19 cellular contexts compared by ENCODE assay signal in the genomic region with DNA sequence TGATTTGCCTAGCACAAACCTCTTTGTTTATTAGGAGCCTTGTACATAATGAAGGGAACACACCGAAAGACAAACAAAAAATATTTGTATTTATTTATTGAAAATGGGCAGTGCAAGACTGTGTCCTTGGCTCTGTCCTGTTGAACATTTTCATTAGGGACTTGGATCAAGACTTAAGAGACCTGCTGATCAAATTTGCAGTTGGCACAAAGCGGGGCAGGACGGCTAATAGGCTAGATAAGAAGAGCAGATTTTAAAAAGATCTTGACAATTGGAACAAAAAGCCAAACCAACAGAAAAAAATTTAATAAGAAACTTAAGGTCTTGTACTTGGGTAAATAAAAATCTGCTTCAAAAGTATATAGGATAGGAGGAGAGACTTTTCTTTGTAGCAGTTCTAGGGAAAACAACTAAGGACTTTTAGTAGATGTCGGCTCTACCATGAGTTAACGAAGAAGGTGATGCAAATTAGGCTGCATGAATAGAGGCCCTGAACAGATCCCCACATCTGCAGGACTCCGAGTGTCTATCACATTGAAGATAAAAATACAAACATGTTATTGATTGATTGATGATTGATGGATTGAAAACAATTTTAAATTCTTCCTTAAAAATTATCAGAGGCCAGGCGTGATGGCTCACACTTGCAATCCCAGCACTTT.
A peak's percentile ranks its signal among the peaks of the same experiment; 100 is the strongest.
DNase-seq lines count a peak whose midpoint lies in the region; ATAC-seq, FAIRE-seq and TF ChIP-seq lines count a peak whose summit lies in the region.
"Had no signal": no experiment of that assay in that cellular context is flagged by ENCODE, and none has a peak within 500 bp of the region (broad histone marks: within the 10 kb centered on the region; RNA-seq: fewer than 3 reads in every experiment).

No MANE protein-coding gene starts in this region.

- H3K9ac ChIP-seq in MM.1S (ENCODE audit: low read length) (no peak overlapping the region), GM12878 (ENCODE audit: control insufficient read depth, insufficient read depth, low read length) (peak overlapping the region; percentile 43; the same call in 1 of the 2 replicates), endodermal cell (ENCODE audit: extremely low read depth, low read length, poor library complexity, severe bottlenecking) (no peak overlapping the region)
- H3K9ac ChIP-seq: GM23248 had no signal

- CTCF ChIA-PET in GM12878 (lab: Yijun Ruan, JAX), result interaction anchor here (1.0 to 3.7 kb wide), 3 partner anchors 17 to 242 kb away, joined by 5 to 51 read pairs (median 6); no protein-coding TSS in a partner anchor

- no peaks in the 10 kb centered on the region for H3K27me3 Mint-ChIP-seq in endodermal cell (ENCODE audit: insufficient read depth)

- H3K9me3 Mint-ChIP-seq in endodermal cell, result no peaks in the 10 kb centered on the region
- H3K9me3 Mint-ChIP-seq: T-cell had no signal

- RAD21 ChIA-PET in GM12878 (lab: Charles Lee; ENCODE audit: unreplicated experiment), result interaction anchor here (1.2 to 2.4 kb wide), 6 partner anchors 16 to 242 kb away, joined by 3 to 35 read pairs (median 12); no protein-coding TSS in a partner anchor

- TF ChIP-seq CTCF in MM.1S (IDR thresholded peaks at IDR 0.05; ENCODE audit: low read length) (no peak), GM12878 (IDR thresholded peaks at IDR 0.05 in 2 of 3, conservative IDR thresholded peaks at IDR 0.05 in 1 of 3; ENCODE audit: control insufficient read depth in 2 of 3, extremely low read depth in 1 of 3, insufficient read depth in 1 of 3, low read depth in 3 of 3, low read length in 3 of 3) (no peak), spleen (IDR thresholded peaks at IDR 0.05 in 8 of 11, conservative IDR thresholded peaks at IDR 0.05 in 3 of 11) (no peak), endodermal cell (conservative IDR thresholded peaks at IDR 0.05) (no peak)

- peak overlapping the region; percentile 65 for H3K27ac ChIP-seq in MM.1S (ENCODE audit: low read length)
- H3K27ac ChIP-seq in GM12878 (ENCODE audit: control insufficient read depth, insufficient read depth), result peak overlapping the region; percentile 94
- H3K27ac ChIP-seq in spleen, result peak overlapping the region in 5 of 8 donors; percentile 49 to 82 (median 71)
- no peak overlapping the region for H3K27ac ChIP-seq in endodermal cell (ENCODE audit: low read depth, low read length)
- H3K27ac ChIP-seq in effector memory CD4-positive, alpha-beta T cell (ENCODE audit: insufficient read depth, low read length, poor library complexity, severe bottlenecking), result no peak overlapping the region
- H3K27ac ChIP-seq: A549, GM23248 had no signal

- H4K20me1 ChIP-seq in MM.1S (ENCODE audit: insufficient read depth, low read length) (no peaks in the 10 kb centered on the region), GM12878 (ENCODE audit: control insufficient read depth, insufficient read depth) (no peaks in the 10 kb centered on the region)

- POLR2A ChIA-PET in GM12878 (lab: Charles Lee), result interaction anchor here (1.1 kb wide), 1 partner anchor 19 kb away, joined by 3 read pairs; no protein-coding TSS in a partner anchor

- intact Hi-C loops in GM12878 (cut with micrococcal nuclease; ENCODE audit: unreplicated experiment) (loop anchor here (10.0 kb wide), 4 partner anchors 169 to 731 kb away; partner anchors contain the start of gene RARS2), spleen (cut with DNase I; ENCODE audit: low total_unique reads) (loop anchor here (10.0 kb wide), 1 partner anchor 861 kb away; no protein-coding TSS in a partner anchor)

- SMC1A ChIA-PET in GM12878 (lab: Charles Lee; ENCODE audit: uncharacterized antibody, unreplicated experiment), result interaction anchor here (1.0 to 10.9 kb wide), 4 partner anchors 9 to 185 kb away, joined by 3 to 203 read pairs (median 16); no protein-coding TSS in a partner anchor

- peaks cover 92% of the 10 kb centered on the region for H3K4me1 ChIP-seq in MM.1S (ENCODE audit: low read length)
- H3K4me1 ChIP-seq in GM12878 (ENCODE audit: control insufficient read depth, insufficient read depth, low read length), result peaks cover 68% of the 10 kb centered on the region
- peaks cover 0 to 69% (median 42%) of the 10 kb centered on the region in 6 donors for H3K4me1 ChIP-seq in spleen
- no peaks in the 10 kb centered on the region for H3K4me1 ChIP-seq in endodermal cell (ENCODE audit: control insufficient read depth, insufficient read depth, low read length)
- no peaks in the 10 kb centered on the region for H3K4me1 ChIP-seq in effector memory CD4-positive, alpha-beta T cell (ENCODE audit: control insufficient read depth, insufficient read depth, low read length, poor library complexity, severe bottlenecking)
- H3K4me1 ChIP-seq: A549 had no signal

- H3K27me3 ChIP-seq in MM.1S (replicated peaks; ENCODE audit: insufficient read depth, low read length) (no peaks in the 10 kb centered on the region), GM12878 (replicated peaks in 1 of 2; ENCODE audit: control insufficient read depth in 2 of 2, insufficient read depth in 2 of 2, low read length in 1 of 2) (no peaks in the 10 kb centered on the region), spleen (replicated peaks in 1 of 7) (no peaks in the 10 kb centered on the region), endodermal cell (ENCODE audit: control insufficient read depth, insufficient read depth, low read length, poor library complexity, severe bottlenecking) (no peaks in the 10 kb centered on the region)
- no peaks in the 10 kb centered on the region for H3K27me3 ChIP-seq in effector memory CD4-positive, alpha-beta T cell (replicated peaks; ENCODE audit: control insufficient read depth, insufficient read depth, low read length, poor library complexity, severe bottlenecking)

- H3K36me3 Mint-ChIP-seq in endodermal cell (ENCODE audit: low read depth), result no peaks in the 10 kb centered on the region
- H3K36me3 Mint-ChIP-seq: T-cell had no signal

- H3K4me2 ChIP-seq in MM.1S (ENCODE audit: low read depth, low read length) (no peak overlapping the region), GM12878 (ENCODE audit: control insufficient read depth, insufficient read depth) (peak overlapping the region; percentile 71)
- H3K4me2 ChIP-seq: A549 had no signal

- DNase-seq in GM12891 (ENCODE audit: insufficient read length, low spot score), result no peak
- DNase-seq in MM.1S, result no peak
- DNase-seq in GM12878 (ENCODE audit: low read depth, low spot score), result no peak
- no peak for DNase-seq in spleen
- no peak for DNase-seq in endodermal cell
- DNase-seq in SW480 (ENCODE audit: low spot score), result no peak
- DNase-seq in activated gamma-delta T cell (lab: John Stamatoyannopoulos, UW), result no peak
- DNase-seq in effector memory CD4-positive, alpha-beta T cell, result no peak
- DNase-seq: C1 segment of cervical spinal cord, GM23248, NCI-H1048, NCI-H1436, NCI-H1930, OCI-M1, Right ventricle myocardium superior had no signal

- WGBS in GM12878 (ENCODE audit: insufficient coverage, insufficient replicate concordance, low lambda C conversion rate, missing lambda C conversion rate), result 96% methylated on average over 7 of the region's 7 CpGs
- WGBS in spleen, 5 donors, result 82 to 91% (median 84%) methylated on average over 7 of the region's 7 CpGs
- 99 to 100% methylated on average over 4 to 7 of the region's 7 CpGs for WGBS in endodermal cell (ENCODE audit: insufficient coverage in 1 of 2, insufficient read length in 1 of 2), 2 experiments

- H3K4me1 Mint-ChIP-seq in endodermal cell, result peaks cover 12% of the 10 kb centered on the region

- ATAC-seq in GM12878, result no peak
- ATAC-seq: A549 had no signal

- TF ChIP-seq RAD21 in GM12878 (IDR thresholded peaks at IDR 0.05; ENCODE audit: insufficient read depth, low read depth, low read length), result no peak

- peak overlapping the region; percentile 44 for H2AFZ ChIP-seq in MM.1S (ENCODE audit: low read length)
- peak overlapping the region; percentile 20; the same call in 1 of the 2 replicates for H2AFZ ChIP-seq in GM12878 (ENCODE audit: control insufficient read depth, low read depth, low read length)
- H2AFZ ChIP-seq: GM23248 had no signal

- TF ChIP-seq EP300 in GM12878 (IDR thresholded peaks at IDR 0.05; ENCODE audit: borderline replicate concordance in 1 of 2, control insufficient read depth in 1 of 2, low read depth in 2 of 2, low read length in 2 of 2), result no peak

- H3K36me3 ChIP-seq in MM.1S (replicated peaks; ENCODE audit: insufficient read depth, low read length) (no peaks in the 10 kb centered on the region), GM12878 (ENCODE audit: control insufficient read depth in 2 of 2, insufficient read depth in 2 of 2, low read length in 1 of 2) (no peaks in the 10 kb centered on the region), spleen (no peaks in the 10 kb centered on the region), endodermal cell (ENCODE audit: control insufficient read depth, insufficient read depth, low read length) (no peaks in the 10 kb centered on the region)
- H3K36me3 ChIP-seq in effector memory CD4-positive, alpha-beta T cell (ENCODE audit: control insufficient read depth, insufficient read depth, low read length), result no peaks in the 10 kb centered on the region
- H3K36me3 ChIP-seq: HAP-1 had no signal

- no peaks in the 10 kb centered on the region for H3K9me2 ChIP-seq in MM.1S (replicated peaks; ENCODE audit: insufficient read depth, low read length)

- H3K4me3 Mint-ChIP-seq in endodermal cell, result no peak overlapping the region
- H3K4me3 Mint-ChIP-seq: T-cell had no signal

- TSS peak; percentile 87 for BruUV-seq in GM12878 (replicated peaks; lab: Mats Ljungman, UMichigan)

- no peak overlapping the region for H3K27ac Mint-ChIP-seq in endodermal cell
- H3K27ac Mint-ChIP-seq: T-cell had no signal

- FAIRE-seq in GM12891 (lab: Jason Lieb, UNC), result peak; percentile 9
- FAIRE-seq in GM12878 (lab: Jason Lieb, UNC), result no peak
- FAIRE-seq: A549, D721Med had no signal

- peaks cover 43% of the 10 kb centered on the region for H3F3A ChIP-seq in MM.1S (ENCODE audit: insufficient read depth, low read length)

- no peaks in the 10 kb centered on the region for H3K9me3 ChIP-seq in MM.1S (replicated peaks; ENCODE audit: insufficient read depth, low read length)
- no peaks in the 10 kb centered on the region; the same call in 2 of the 3 replicates for H3K9me3 ChIP-seq in GM12878 (replicated peaks; ENCODE audit: control insufficient read depth, insufficient read depth, low read length)
- H3K9me3 ChIP-seq in spleen, result no peaks in the 10 kb centered on the region
- no peaks in the 10 kb centered on the region for H3K9me3 ChIP-seq in endodermal cell (ENCODE audit: control insufficient read depth, low read length)
- no peaks in the 10 kb centered on the region for H3K9me3 ChIP-seq in effector memory CD4-positive, alpha-beta T cell (ENCODE audit: control insufficient read depth, low read length)
- H3K9me3 ChIP-seq: A549, HAP-1 had no signal

- in situ Hi-C loops in GM12878 (cut with MboI), result no loop called here

- H3K79me2 ChIP-seq in MM.1S (ENCODE audit: low read length), result no peaks in the 10 kb centered on the region
- H3K79me2 ChIP-seq in GM12878 (ENCODE audit: control insufficient read depth, insufficient read depth, low read length), result no peaks in the 10 kb centered on the region

- no peak for TF ChIP-seq POLR2A in GM12891 (IDR thresholded peaks at IDR 0.05; ENCODE audit: low read depth, low read length)
- no peak for TF ChIP-seq POLR2A in GM12878 (IDR thresholded peaks at IDR 0.05; ENCODE audit: low read depth, low read length)
- TF ChIP-seq POLR2A in spleen (IDR thresholded peaks at IDR 0.05), result no peak

- H3K4me3 ChIP-seq in MM.1S (ENCODE audit: low read length), result no peak overlapping the region
- no peak overlapping the region for H3K4me3 ChIP-seq in GM12878
- H3K4me3 ChIP-seq in spleen, result no peak overlapping the region
- H3K4me3 ChIP-seq in endodermal cell (ENCODE audit: low read length), result no peak overlapping the region
- no peak overlapping the region for H3K4me3 ChIP-seq in effector memory CD4-positive, alpha-beta T cell (ENCODE audit: insufficient read depth, low read depth, low read length, poor library complexity, severe bottlenecking)
- H3K4me3 ChIP-seq: A549, GM23248, HAP-1 had no signal

Comparison
In these comparisons a context has a peak if more than half of its experiments do, and no peak if none do; other contexts are left out.
1. H3K27ac ChIP-seq: peak in MM.1S (single experiment), GM12878 (single experiment) and spleen (5 of 8); none in endodermal cell (single experiment) and effector memory CD4-positive, alpha-beta T cell (single experiment).